Comparison of ENCODE assay signal across 8 cellular contexts in genomic region chr12:79690156-79690605, GRCh38. TPM values are rescaled to one million over a fixed set of nuclear protein-coding genes. Genes with fewer than 3 reads are reported as not detected.
A peak's percentile ranks its signal among the peaks of the same experiment; 100 is the strongest.
DNase-seq lines count a peak whose midpoint lies in the region; ATAC-seq, FAIRE-seq and TF ChIP-seq lines count a peak whose summit lies in the region.

No MANE protein-coding gene starts in this region.

- TF ChIP-seq CTCF in AG10803 (conservative IDR thresholded peaks at IDR 0.05; ENCODE audit: low read length): no peak; the same call in 1 of the 2 replicates
- no peak for TF ChIP-seq CTCF in Panc1 (IDR thresholded peaks at IDR 0.05)
- TF ChIP-seq CTCF in H1 (IDR thresholded peaks at IDR 0.05; ENCODE audit: control extremely low read depth in 1 of 3, insufficient read depth in 1 of 3, low read depth in 1 of 3, low read length in 3 of 3): no peak
- no peak for TF ChIP-seq CTCF in D721Med (IDR thresholded peaks at IDR 0.05; ENCODE audit: insufficient read depth, missing control alignments)
- no peak for TF ChIP-seq CTCF in omental fat pad (IDR thresholded peaks at IDR 0.05)

- H4K8ac ChIP-seq in H1 (ENCODE audit: extremely low read depth, insufficient read depth, low read length): peak overlapping the region; percentile 94; the same call in 1 of the 2 replicates

- no peak for TF ChIP-seq EP300 in H1 (IDR thresholded peaks at IDR 0.05; ENCODE audit: borderline replicate concordance in 1 of 2, low read depth in 2 of 2, low read length in 2 of 2)

- H3K23me2 ChIP-seq in H1 (ENCODE audit: low read depth, low read length): peaks cover 9% of the 10 kb centered on the region

- H3K4ac ChIP-seq in H1 (replicated peaks; ENCODE audit: insufficient read length, low read depth, low read length): peak overlapping the region; percentile 20

- peak overlapping the region; percentile 63; the same call in 1 of the 2 replicates for H3K18ac ChIP-seq in H1 (ENCODE audit: extremely low read depth, low read length)

- ATAC-seq in GM18519 (IDR thresholded peaks at IDR 0.05; ENCODE audit: low FRiP score, unreplicated experiment): peak; percentile 15
- peak; percentile 30 for ATAC-seq in HG02938 (IDR thresholded peaks at IDR 0.05; ENCODE audit: unreplicated experiment)
- no peak; the same call in none of the 2 replicates for ATAC-seq in Panc1
- ATAC-seq in natural killer cell treated with Interleukin-12 subunit alpha and Interleukin-12 subunit beta and Interleukin-15 and Interleukin-18, amount 100 ng/mL, for 72 hours: peak; percentile 49
- ATAC-seq in omental fat pad (ENCODE audit: low FRiP score): no peak

- H3K56ac ChIP-seq in H1 (replicated peaks; ENCODE audit: insufficient read length, low read depth, low read length): peak overlapping the region; percentile 51

- H4K5ac ChIP-seq in H1 (ENCODE audit: insufficient read length, low read depth, low read length): peak overlapping the region; percentile 19

- CTCF ChIA-PET in Panc1 (lab: Charles Lee) (interaction anchor here (0.6 to 0.7 kb wide), 2 partner anchors 59 to 65 kb away, joined by 3 read pairs; no protein-coding TSS in a partner anchor), H1 (lab: Charles Lee; ENCODE audit: partially characterized antibody) (interaction anchor here (1.1 to 2.1 kb wide), 2 partner anchors 29 to 91 kb away, joined by 3 to 5 read pairs; no protein-coding TSS in a partner anchor)

- H2BK20ac ChIP-seq in H1 (ENCODE audit: low read length): no peak overlapping the region

- in situ Hi-C loops in Panc1 (cut with HindIII; ENCODE audit: low pct_unique_long_range_greater_than_20kb, low sequenced_read_pairs): no loop called here

- H3K36me3 Mint-ChIP-seq in natural killer cell treated with Interleukin-12 subunit alpha and Interleukin-12 subunit beta and Interleukin-15 and Interleukin-18, amount 100 ng/mL, for 72 hours: no peaks in the 10 kb centered on the region

- no peaks in the 10 kb centered on the region for H3K9me3 Mint-ChIP-seq in natural killer cell treated with Interleukin-12 subunit alpha and Interleukin-12 subunit beta and Interleukin-15 and Interleukin-18, amount 100 ng/mL, for 72 hours

- H3K14ac ChIP-seq in H1 (ENCODE audit: insufficient read length): no peak overlapping the region

- H2BK12ac ChIP-seq in H1 (ENCODE audit: low read depth, low read length): no peak overlapping the region

- H3K9me3 ChIP-seq in Panc1 (ENCODE audit: control insufficient read depth, insufficient read depth, low read depth, low read length) (no peaks in the 10 kb centered on the region), H1 (ENCODE audit: insufficient read depth in 2 of 2, low read depth in 1 of 2, low read length in 1 of 2) (no peaks in the 10 kb centered on the region)

- H3K79me2 ChIP-seq in H1 (ENCODE audit: control insufficient read depth in 1 of 2, insufficient read depth in 2 of 2, low read length in 2 of 2): peaks cover 37 to 71% of the 10 kb centered on the region in 2 experiments

- H3K27me3 ChIP-seq in Panc1 (ENCODE audit: control insufficient read depth, insufficient read depth, low read length): no peaks in the 10 kb centered on the region
- no peaks in the 10 kb centered on the region for H3K27me3 ChIP-seq in H1 (replicated peaks in 1 of 4; ENCODE audit: control insufficient read depth in 3 of 4, extremely low read depth in 1 of 4, insufficient read depth in 3 of 4, low read length in 3 of 4)

- no peak overlapping the region for H2AK5ac ChIP-seq in H1 (ENCODE audit: low read depth, low read length)

- H3K36me3 ChIP-seq in Panc1 (ENCODE audit: control insufficient read depth, insufficient read depth, low read length) (no peaks in the 10 kb centered on the region; the same call in none of the 2 replicates), H1 (ENCODE audit: control insufficient read depth in 2 of 4, insufficient read depth in 4 of 4, low read length in 3 of 4) (peaks cover 0 to 7% (median 0%) of the 10 kb centered on the region in 4 experiments; a peak in 1 of 8 replicates)

- intact Hi-C loops in Panc1 (cut with micrococcal nuclease; ENCODE audit: unreplicated experiment): loop anchor here (2.0 kb wide), 1 partner anchor 269 kb away; no protein-coding TSS in a partner anchor

- H3K79me1 ChIP-seq in H1 (ENCODE audit: low read depth, low read length): no peaks in the 10 kb centered on the region

- H3K4me3 ChIP-seq in AG10803 (ENCODE audit: low read length) (peak overlapping the region; percentile 90), Panc1 (ENCODE audit: low read depth in 2 of 2, low read length in 2 of 2) (peak overlapping the region; percentile 71 to 73), H1 (ENCODE audit: extremely low read depth in 1 of 4, insufficient read depth in 2 of 4, low read depth in 3 of 4, low read length in 4 of 4) (peak overlapping the region; percentile 81 to 96 (median 93))

- peaks cover 10 to 15% of the 10 kb centered on the region in 2 donors for H3K4me1 Mint-ChIP-seq in natural killer cell treated with Interleukin-12 subunit alpha and Interleukin-12 subunit beta and Interleukin-15 and Interleukin-18, amount 100 ng/mL, for 72 hours (ENCODE audit: low read depth in 2 of 2)

- peak; percentile 23 for DNase-seq in AG10803 (ENCODE audit: low read depth)
- DNase-seq in Panc1 (ENCODE audit: low read depth, low spot score): no peak
- DNase-seq in H1 (ENCODE audit: low read depth in 1 of 2, low spot score in 2 of 2): peak in 1 of 2 experiments; percentile 81
- no peak for DNase-seq in natural killer cell treated with Interleukin-12 subunit alpha and Interleukin-12 subunit beta and Interleukin-15 and Interleukin-18, amount 100 ng/mL, for 72 hours (ENCODE audit: low spot score)
- no peak for DNase-seq in D721Med (ENCODE audit: insufficient read length, low spot score)
- no peak for DNase-seq in omental fat pad (ENCODE audit: low spot score)

- H2BK15ac ChIP-seq in H1 (ENCODE audit: low read length): no peak overlapping the region

- H2AFZ ChIP-seq in H1 (ENCODE audit: low read length): no peak overlapping the region

- POLR2A ChIA-PET in Panc1 (lab: Charles Lee): interaction anchor here (0.6 kb wide), 1 partner anchor 196 kb away, joined by 7 read pairs; no protein-coding TSS in a partner anchor
- POLR2A ChIA-PET in H1 (lab: Charles Lee; ENCODE audit: partially characterized antibody): interaction anchor here (0.7 to 9.3 kb wide), 16 partner anchors 10 to 270 kb away, joined by 3 to 91 read pairs (median 4); no protein-coding TSS in a partner anchor

- H3K27ac Mint-ChIP-seq in natural killer cell treated with Interleukin-12 subunit alpha and Interleukin-12 subunit beta and Interleukin-15 and Interleukin-18, amount 100 ng/mL, for 72 hours: no peak overlapping the region

- peak overlapping the region; percentile 67 for H3K4me3 Mint-ChIP-seq in natural killer cell treated with Interleukin-12 subunit alpha and Interleukin-12 subunit beta and Interleukin-15 and Interleukin-18, amount 100 ng/mL, for 72 hours

- H3K27ac ChIP-seq in Panc1 (ENCODE audit: low read length): peak overlapping the region; percentile 79
- peak overlapping the region; percentile 79; the same call in 1 of the 2 replicates for H3K27ac ChIP-seq in H1 (ENCODE audit: low read depth, low read length)

- WGBS in H1 (ENCODE audit: extremely low coverage in 1 of 2, insufficient coverage in 1 of 2, insufficient read length in 1 of 2, insufficient replicate concordance in 2 of 2, low coverage in 1 of 2, low lambda C conversion rate in 2 of 2, missing lambda C conversion rate in 1 of 2), 2 experiments: 3% methylated on average over 16 of the region's 40 CpGs; no CpG with 5 or more reads in 1 of the 2 experiments

- H2BK120ac ChIP-seq in H1 (replicated peaks; ENCODE audit: low read depth, low read length): no peak overlapping the region

- peaks cover 6 to 11% of the 10 kb centered on the region in 2 experiments for H4K20me1 ChIP-seq in H1 (replicated peaks in 1 of 2; ENCODE audit: control insufficient read depth in 1 of 2, insufficient read depth in 2 of 2, low read length in 2 of 2)

- no peak for TF ChIP-seq POLR2A in H1 (IDR thresholded peaks at IDR 0.05; ENCODE audit: control extremely low read depth in 1 of 2, low read depth in 2 of 2, low read length in 2 of 2)

- H3K27me3 Mint-ChIP-seq in natural killer cell treated with Interleukin-12 subunit alpha and Interleukin-12 subunit beta and Interleukin-15 and Interleukin-18, amount 100 ng/mL, for 72 hours: peaks cover 20 to 60% of the 10 kb centered on the region in 2 donors

- H3K4me2 ChIP-seq in H1 (ENCODE audit: insufficient read depth in 1 of 2, low read depth in 2 of 2, low read length in 2 of 2): peak overlapping the region; percentile 76 to 96

- peak overlapping the region; percentile 62 to 89 (median 76) for H3K9ac ChIP-seq in H1 (replicated peaks in 1 of 4; ENCODE audit: extremely low read depth in 1 of 4, low read depth in 3 of 4, low read length in 3 of 4)

- no peak for TF ChIP-seq RAD21 in H1 (IDR thresholded peaks at IDR 0.05 in 1 of 2, conservative IDR thresholded peaks at IDR 0.05 in 1 of 2; ENCODE audit: low read depth in 2 of 2, low read length in 2 of 2)

- peaks cover 34% of the 10 kb centered on the region for H3K4me1 ChIP-seq in Panc1 (ENCODE audit: control insufficient read depth, insufficient read depth, low read length)
- H3K4me1 ChIP-seq in H1 (replicated peaks in 1 of 4; ENCODE audit: control insufficient read depth in 3 of 4, insufficient read depth in 4 of 4, low read length in 3 of 4): peaks cover 4 to 12% (median 5%) of the 10 kb centered on the region in 4 experiments; a peak in 6 of 7 replicates

- FAIRE-seq in H1 (lab: Jason Lieb, UNC) (no peak), D721Med (lab: Jason Lieb, UNC) (no peak)

- no peak overlapping the region for H3K23ac ChIP-seq in H1 (ENCODE audit: insufficient read length)

- H4K91ac ChIP-seq in H1 (replicated peaks; ENCODE audit: insufficient read length, low read length): no peak overlapping the region

- BruUV-seq in Panc1 (replicated peaks; lab: Mats Ljungman, UMichigan): no TSS peak

- H2BK5ac ChIP-seq in H1 (ENCODE audit: low read depth, low read length): peak overlapping the region; percentile 93; the same call in 1 of the 2 replicates

TF ChIP-seq in H1, 55 proteins besides CTCF, POLR2A, EP300 and RAD21 (continues in another document):
- peak; percentile 55 for TF ChIP-seq KDM4A (IDR thresholded peaks at IDR 0.05; ENCODE audit: low read depth, low read length, severe bottlenecking)

RNA-seq across cellular contexts. Expression of gene PAWR, which starts 0.6 kb away (rescaled TPM):
- total RNA-seq in Panc1 (2021; ENCODE audit: unreplicated experiment) (142 TPM), omental fat pad (10 to 100 TPM; 28.6 to 48.0 (median 36.4) TPM)
- 55.9 TPM for polyA plus RNA-seq in Panc1 (2012; ENCODE audit: insufficient read length)
- 327 and 338 TPM in 2 replicates for total RNA-seq in H1 (2021; fragmentation: NEBNext Ultra II Directional; extraction: Animal tissue kit (Norgen Biotek cat#: 25700))
- 25.5 and 28.3 TPM in 2 replicates for polyA plus RNA-seq in H1 (2011; rRNA removed)
- polyA plus RNA-seq in H1 (2011; cell fraction: cytosol; rRNA removed): 55.3 TPM
- 69.4 TPM for polyA plus RNA-seq in H1 (2011; cell fraction: nucleus; rRNA removed)
- polyA plus RNA-seq in H1 (2012, experiment 1 of 2): 37.9 to 74.1 TPM (median 45.5 TPM) in 4 replicates
- 6.6 TPM for polyA plus RNA-seq in H1 (2012, experiment 2 of 2)
- 63.2 TPM for polyA plus RNA-seq in H1 (2013, experiment 1 of 2)
- 56.8 TPM for polyA plus RNA-seq in H1 (2013, experiment 2 of 2)
- 34.9 and 35.6 TPM in 2 replicates for polyA minus RNA-seq in H1 (2011; rRNA and poly(A)+ RNA removed)
- polyA minus RNA-seq in H1 (2011; cell fraction: cytosol; rRNA and poly(A)+ RNA removed): 59.2 TPM
- polyA minus RNA-seq in H1 (2011; cell fraction: nucleus; rRNA and poly(A)+ RNA removed): 155 TPM
- total RNA-seq in natural killer cell treated with Interleukin-12 subunit alpha and Interleukin-12 subunit beta and Interleukin-15 and Interleukin-18, amount 100 ng/mL, for 72 hours: 10 to 100 TPM in 1 of 2 donors, 1 to 10 TPM in 1; 3.5 to 10.2 TPM

Comparison
In these comparisons a context has a peak if more than half of its experiments do, and no peak if none do; other contexts are left out.
1. ATAC-seq: peak in GM18519 (single experiment), HG02938 (single experiment) and natural killer cell treated with Interleukin-12 subunit alpha and Interleukin-12 subunit beta and Interleukin-15 and Interleukin-18, amount 100 ng/mL, for 72 hours (2 of 2); none in Panc1 (single experiment) and omental fat pad (single experiment).
2. Peak in every context shown above with its lines, with median percentiles within 50 percentile points of each other: H3K4me3 ChIP-seq.